ENCODE assay signal across 6 cellular contexts in genomic region chr5:52476346-52476745, GRCh38.
"Had no signal": no experiment of that assay in that cellular context is flagged by ENCODE, and none has a peak within 500 bp of the region (broad histone marks: within the 10 kb centered on the region; RNA-seq: fewer than 3 reads in every experiment).

No MANE protein-coding gene starts in this region.

- H3K27ac ChIP-seq: HL-60 had no signal

- DNase-seq: IMR-90, KBM-7, KG1 had no signal

- ATAC-seq: HepG2, K562 had no signal

- H3K4me3 ChIP-seq: K562 had no signal
